ENCODE assay signal across 8 cellular contexts in genomic region chr14:24188251-24189058, GRCh38. TPM values are rescaled to one million over a fixed set of nuclear protein-coding genes. Genes with fewer than 3 reads are reported as not detected.
DNase-seq lines count a peak whose midpoint lies in the region; ATAC-seq and TF ChIP-seq lines count a peak whose summit lies in the region.

A gene with protein sequence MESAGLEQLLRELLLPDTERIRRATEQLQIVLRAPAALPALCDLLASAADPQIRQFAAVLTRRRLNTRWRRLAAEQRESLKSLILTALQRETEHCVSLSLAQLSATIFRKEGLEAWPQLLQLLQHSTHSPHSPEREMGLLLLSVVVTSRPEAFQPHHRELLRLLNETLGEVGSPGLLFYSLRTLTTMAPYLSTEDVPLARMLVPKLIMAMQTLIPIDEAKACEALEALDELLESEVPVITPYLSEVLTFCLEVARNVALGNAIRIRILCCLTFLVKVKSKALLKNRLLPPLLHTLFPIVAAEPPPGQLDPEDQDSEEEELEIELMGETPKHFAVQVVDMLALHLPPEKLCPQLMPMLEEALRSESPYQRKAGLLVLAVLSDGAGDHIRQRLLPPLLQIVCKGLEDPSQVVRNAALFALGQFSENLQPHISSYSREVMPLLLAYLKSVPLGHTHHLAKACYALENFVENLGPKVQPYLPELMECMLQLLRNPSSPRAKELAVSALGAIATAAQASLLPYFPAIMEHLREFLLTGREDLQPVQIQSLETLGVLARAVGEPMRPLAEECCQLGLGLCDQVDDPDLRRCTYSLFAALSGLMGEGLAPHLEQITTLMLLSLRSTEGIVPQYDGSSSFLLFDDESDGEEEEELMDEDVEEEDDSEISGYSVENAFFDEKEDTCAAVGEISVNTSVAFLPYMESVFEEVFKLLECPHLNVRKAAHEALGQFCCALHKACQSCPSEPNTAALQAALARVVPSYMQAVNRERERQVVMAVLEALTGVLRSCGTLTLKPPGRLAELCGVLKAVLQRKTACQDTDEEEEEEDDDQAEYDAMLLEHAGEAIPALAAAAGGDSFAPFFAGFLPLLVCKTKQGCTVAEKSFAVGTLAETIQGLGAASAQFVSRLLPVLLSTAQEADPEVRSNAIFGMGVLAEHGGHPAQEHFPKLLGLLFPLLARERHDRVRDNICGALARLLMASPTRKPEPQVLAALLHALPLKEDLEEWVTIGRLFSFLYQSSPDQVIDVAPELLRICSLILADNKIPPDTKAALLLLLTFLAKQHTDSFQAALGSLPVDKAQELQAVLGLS (minus strand): TSS chr14:24188816. CDS start chr14:24188787, 29 bp downstream.

- peak within 1 kb of the TSS; percentile 77 for H3K27ac ChIP-seq in AG04450 (ENCODE audit: low read depth, low read length)
- peak within 1 kb of the TSS; percentile 79 for H3K27ac ChIP-seq in WERI-Rb-1
- H3K27ac ChIP-seq in mammary epithelial cell (ENCODE audit: insufficient read depth, low read depth, low read length), result peak within 1 kb of the TSS; percentile 63
- H3K27ac ChIP-seq in iPS-20b (ENCODE audit: low read length), result peak within 1 kb of the TSS; percentile 33
- H3K27ac ChIP-seq in skin epidermis, result peak within 1 kb of the TSS; percentile 31 to 95 (median 81)

- DNase-seq in AG04450 (ENCODE audit: low read depth, low spot score), result peak; percentile 94
- peak; percentile 97 for DNase-seq in NCI-H2227 (lab: John Stamatoyannopoulos, UW; ENCODE audit: unreplicated experiment)
- DNase-seq in WERI-Rb-1, result peak; percentile 98
- DNase-seq in mammary epithelial cell, result peak; percentile 94

- TSS peak; percentile 58 for BruUV-seq in mammary epithelial cell (replicated peaks; lab: Mats Ljungman, UMichigan)

- H3K4me1 ChIP-seq in mammary epithelial cell (ENCODE audit: insufficient read depth, low read length) (peaks cover 14% of the 10 kb centered on the region), iPS-20b (ENCODE audit: insufficient read depth, low read length) (no peaks in the 10 kb centered on the region; the same call in 1 of the 2 replicates)

- dilution Hi-C loops in mammary epithelial cell (cut with HindIII; ENCODE audit: low sequenced_read_pairs), result loop anchor here (5.0 kb wide), 1 partner anchor 109 kb away; the partner anchor contains the start of genes DHRS1 and NOP9

- POLR2A ChIA-PET in AG04450 (lab: Yijun Ruan, JAX), result interaction anchor here (0.8 to 1.5 kb wide), 4 partner anchors 7 to 178 kb away, joined by 3 to 9 read pairs (median 4); partner anchors contain the start of genes CHMP4A and TM9SF1

- H3K36me3 ChIP-seq in WERI-Rb-1, result peaks cover 63% of the 10 kb centered on the region
- H3K36me3 ChIP-seq in mammary epithelial cell (ENCODE audit: insufficient read depth, low read length), result peaks cover 13% of the 10 kb centered on the region
- H3K36me3 ChIP-seq in iPS-20b (ENCODE audit: insufficient read depth, low read depth, low read length), result peaks cover 74% of the 10 kb centered on the region

- peak within 1 kb of the TSS; percentile 54 for H3K9ac ChIP-seq in mammary epithelial cell (ENCODE audit: insufficient read depth, low read length)
- peak within 1 kb of the TSS; percentile 89; the same call in 1 of the 2 replicates for H3K9ac ChIP-seq in iPS-20b (ENCODE audit: low read depth, low read length)

- in situ Hi-C loops in mammary epithelial cell (cut with MboI; ENCODE audit: low sequenced_read_pairs in 2 of 2), result no loop called here

- H3K27me3 ChIP-seq in AG04450 (ENCODE audit: control insufficient read depth, insufficient read depth, low read length) (no peaks in the 10 kb centered on the region), WERI-Rb-1 (ENCODE audit: insufficient read depth, low read depth, severe bottlenecking) (no peaks in the 10 kb centered on the region), mammary epithelial cell (ENCODE audit: insufficient read depth, low read length) (no peaks in the 10 kb centered on the region), iPS-20b (ENCODE audit: insufficient read depth, low read length) (no peaks in the 10 kb centered on the region)

- no peak for TF ChIP-seq CTCF in AG04450 (IDR thresholded peaks at IDR 0.05; ENCODE audit: low read depth, low read length)
- TF ChIP-seq CTCF in WERI-Rb-1 (IDR thresholded peaks at IDR 0.05; ENCODE audit: low read depth, low read length), result no peak
- TF ChIP-seq CTCF in mammary epithelial cell (conservative IDR thresholded peaks at IDR 0.05 in 1 of 2, IDR thresholded peaks at IDR 0.05 in 1 of 2; ENCODE audit: extremely low read depth in 1 of 2, insufficient read depth in 1 of 2, low read depth in 1 of 2, low read length in 2 of 2), result no peak

- 1% methylated on average over 25 of the region's 65 CpGs for WGBS in mammary epithelial cell (ENCODE audit: low coverage, missing lambda C conversion rate)

- CTCF ChIA-PET in AG04450 (lab: Charles Lee) (interaction anchor here (0.6 to 2.7 kb wide), 2 partner anchors 28 to 46 kb away, joined by 3 to 10 read pairs; partner anchors contain the start of gene IRF9), mammary epithelial cell (lab: Charles Lee; ENCODE audit: low non-redundant PET) (interaction anchor here (0.7 kb wide), 2 partner anchors 24 to 79 kb away, joined by 3 to 6 read pairs; no protein-coding TSS in a partner anchor)

- H3K4me2 ChIP-seq in mammary epithelial cell (ENCODE audit: insufficient read depth, low read depth, low read length), result peak within 1 kb of the TSS; percentile 100

- H3K4me3 ChIP-seq in AG04450 (ENCODE audit: low read depth, low read length) (peak within 1 kb of the TSS; percentile 85), WERI-Rb-1 (ENCODE audit: low read depth, low read length) (peak within 1 kb of the TSS; percentile 60), mammary epithelial cell (replicated peaks in 1 of 3; ENCODE audit: insufficient read depth in 1 of 3, low read depth in 2 of 3, low read length in 3 of 3) (peak within 1 kb of the TSS; percentile 87 to 95 (median 89)), iPS-20b (ENCODE audit: low read length) (peak within 1 kb of the TSS; percentile 94), skin epidermis (peak within 1 kb of the TSS; percentile 51 to 81 (median 75))

- no peaks in the 10 kb centered on the region; the same call in 1 of the 2 replicates for H3K9me3 ChIP-seq in AG04450 (ENCODE audit: control insufficient read depth, insufficient read depth, low read length)
- no peaks in the 10 kb centered on the region for H3K9me3 ChIP-seq in WERI-Rb-1 (ENCODE audit: severe bottlenecking)
- no peaks in the 10 kb centered on the region for H3K9me3 ChIP-seq in mammary epithelial cell (replicated peaks; ENCODE audit: insufficient read depth, low read length)
- no peaks in the 10 kb centered on the region for H3K9me3 ChIP-seq in iPS-20b (ENCODE audit: insufficient read depth, low read depth, low read length)

- intact Hi-C loops in mammary epithelial cell (cut with micrococcal nuclease), result loop anchor here (1.0 to 2.0 kb wide), 6 partner anchors 24 to 111 kb away; partner anchors contain the start of genes CHMP4A, DCAF11, DHRS1 and GMPR2

- H3K79me2 ChIP-seq in mammary epithelial cell (ENCODE audit: insufficient read depth, low read length), result peaks cover 46% of the 10 kb centered on the region

- H4K20me1 ChIP-seq in mammary epithelial cell (ENCODE audit: insufficient read depth, low read length), result no peaks in the 10 kb centered on the region

- peak within 1 kb of the TSS; percentile 84 for H2AFZ ChIP-seq in mammary epithelial cell (ENCODE audit: low read depth, low read length)

- ATAC-seq in GM18907 (IDR thresholded peaks at IDR 0.05; ENCODE audit: unreplicated experiment), result peak; percentile 80
- peak; percentile 85 for ATAC-seq in HG03159 (IDR thresholded peaks at IDR 0.05; ENCODE audit: unreplicated experiment)

RNA-seq across cellular contexts. Expression of the gene that starts here (rescaled TPM):
- 15.2 and 20.9 TPM in 2 replicates for polyA plus RNA-seq in AG04450 (2011; rRNA removed)
- 32.0 and 33.0 TPM in 2 replicates for polyA minus RNA-seq in AG04450 (2011; rRNA and poly(A)+ RNA removed)
- total RNA-seq in mammary epithelial cell, result 10 to 100 TPM; 44.2 to 60.2 TPM
- 35.1 TPM for polyA plus RNA-seq in mammary epithelial cell
- polyA minus RNA-seq in mammary epithelial cell, result 75.4 TPM

Comparison
In these comparisons a context has a peak if more than half of its experiments do, and no peak if none do; other contexts are left out.
1. Peak in every context shown above with its lines: DNase-seq, ATAC-seq, H3K4me3 ChIP-seq and H3K27ac ChIP-seq.